ENCODE assay signal across 15 cellular contexts in genomic region chr4:54800831-54801530, GRCh38.
A peak's percentile ranks its signal among the peaks of the same experiment; 100 is the strongest.
DNase-seq lines count a peak whose midpoint lies in the region; ATAC-seq and TF ChIP-seq lines count a peak whose summit lies in the region.
"Had no signal": no experiment of that assay in that cellular context is flagged by ENCODE, and none has a peak within 500 bp of the region (broad histone marks: within the 10 kb centered on the region; RNA-seq: fewer than 3 reads in every experiment).

No MANE protein-coding gene starts in this region.

- peaks cover 0 to 7% of the 10 kb centered on the region in 2 donors for H3K4me1 Mint-ChIP-seq in effector memory CD8-positive, alpha-beta T cell (ENCODE audit: low read depth in 2 of 2)
- peaks cover 10% of the 10 kb centered on the region for H3K4me1 Mint-ChIP-seq in CD4-positive, alpha-beta T cell (ENCODE audit: low read depth)

- intact Hi-C loops in CD4-positive, alpha-beta T cell (cut with DNase I, micrococcal nuclease), result no loop called here

- no peak for TF ChIP-seq CTCF in CD4-positive, alpha-beta T cell (IDR thresholded peaks at IDR 0.05)

- H3K9me3 Mint-ChIP-seq in effector memory CD8-positive, alpha-beta T cell, result peaks cover 0 to 6% of the 10 kb centered on the region in 2 donors
- peaks cover 7% of the 10 kb centered on the region for H3K9me3 Mint-ChIP-seq in CD4-positive, alpha-beta T cell
- H3K9me3 Mint-ChIP-seq: T-helper 2 cell treated with Interferon-gamma antibody and Interleukin-4, amounts not matched to agents 5 μg/mL and 100 μg/mL, for 36 hours; type B pancreatic cell had no signal

- CTCF ChIA-PET in CD4-positive, alpha-beta T cell (lab: Charles Lee), result no interaction called here

- H3K9me3 ChIP-seq in CD4-positive, alpha-beta T cell (ENCODE audit: control insufficient read depth, low read length), result no peaks in the 10 kb centered on the region
- H3K9me3 ChIP-seq: body of pancreas had no signal

- DNase-seq in Jurkat, Clone E6-1 (ENCODE audit: low read depth, low spot score), result peak; percentile 20
- peak in 1 of 3 experiments; percentile 1 for DNase-seq in effector memory CD8-positive, alpha-beta T cell
- no peak for DNase-seq in NCI-H82 (lab: John Stamatoyannopoulos, UW)
- no peak for DNase-seq in NCI-H1048 (lab: John Stamatoyannopoulos, UW)
- no peak for DNase-seq in CD1c-positive myeloid dendritic cell (ENCODE audit: extremely low spot score)
- no peak for DNase-seq in CD4-positive, alpha-beta T cell
- DNase-seq: activated T-cell treated with anti-CD3 and anti-CD28 coated beads, Interleukin-2, amount 50 U/mL, for 24 hours; body of pancreas; GM23248; NCI-H1092 treated with DMSO at 0.1 percent for 48 hours had no signal

- POLR2A ChIA-PET in CD4-positive, alpha-beta T cell (lab: Charles Lee), result no interaction called here

- H3K36me3 Mint-ChIP-seq in effector memory CD8-positive, alpha-beta T cell (ENCODE audit: insufficient read depth), result no peaks in the 10 kb centered on the region
- no peaks in the 10 kb centered on the region for H3K36me3 Mint-ChIP-seq in CD4-positive, alpha-beta T cell (ENCODE audit: low read depth)
- H3K36me3 Mint-ChIP-seq: type B pancreatic cell had no signal

- H3K4me3 ChIP-seq in Jurkat, Clone E6-1 (ENCODE audit: low read length), result no peak overlapping the region
- H3K4me3 ChIP-seq: body of pancreas, GM23248 had no signal

- H3K27ac ChIP-seq in CD4-positive, alpha-beta T cell (ENCODE audit: low read depth, low read length), result no peak overlapping the region
- H3K27ac ChIP-seq: body of pancreas, GM23248 had no signal

- no peaks in the 10 kb centered on the region for H3K27me3 ChIP-seq in CD4-positive, alpha-beta T cell (ENCODE audit: control insufficient read depth, insufficient read depth, low read length)
- H3K27me3 ChIP-seq: body of pancreas had no signal

- no peaks in the 10 kb centered on the region for H3K27me3 Mint-ChIP-seq in effector memory CD8-positive, alpha-beta T cell
- peaks cover 5% of the 10 kb centered on the region for H3K27me3 Mint-ChIP-seq in CD4-positive, alpha-beta T cell
- H3K27me3 Mint-ChIP-seq: type B pancreatic cell had no signal

- H3K4me3 Mint-ChIP-seq in effector memory CD8-positive, alpha-beta T cell, result no peak overlapping the region
- H3K4me3 Mint-ChIP-seq in CD4-positive, alpha-beta T cell, result no peak overlapping the region
- H3K4me3 Mint-ChIP-seq: activated T-cell treated with anti-CD3 and anti-CD28 coated beads, Interleukin-2, amount 50 U/mL, for 24 hours; T-helper 2 cell treated with Interferon-gamma antibody and Interleukin-4, amounts not matched to agents 5 μg/mL and 100 μg/mL, for 36 hours; type B pancreatic cell had no signal

- peak; percentile 72 for ATAC-seq in GM18498 (IDR thresholded peaks at IDR 0.05; ENCODE audit: unreplicated experiment)
- peak; percentile 96 for ATAC-seq in GM21423 (IDR thresholded peaks at IDR 0.05; ENCODE audit: unreplicated experiment)
- peak; percentile 83 for ATAC-seq in effector memory CD8-positive, alpha-beta T cell (replicated peaks)
- ATAC-seq in CD4-positive, alpha-beta T cell (ENCODE audit: poor library complexity), result no peak
- ATAC-seq: body of pancreas, sciatic nerve had no signal

- H3K27ac Mint-ChIP-seq in effector memory CD8-positive, alpha-beta T cell, result peak overlapping the region in 1 of 2 donors; percentile 7
- H3K27ac Mint-ChIP-seq in CD4-positive, alpha-beta T cell, result no peak overlapping the region
- H3K27ac Mint-ChIP-seq: activated T-cell treated with anti-CD3 and anti-CD28 coated beads, Interleukin-2, amount 50 U/mL, for 24 hours; T-helper 2 cell treated with Interferon-gamma antibody and Interleukin-4, amounts not matched to agents 5 μg/mL and 100 μg/mL, for 36 hours; type B pancreatic cell had no signal
